19 cellular contexts compared by ENCODE assay signal in genomic region chr20:60959971-60960370, GRCh38.
"Had no signal": no experiment of that assay in that cellular context is flagged by ENCODE, and none has a peak within 500 bp of the region (broad histone marks: within the 10 kb centered on the region; RNA-seq: fewer than 3 reads in every experiment).

No MANE protein-coding gene starts in this region.

- H3K4me3 ChIP-seq: coronary artery, dorsolateral prefrontal cortex, esophagus muscularis mucosa, gastroesophageal sphincter, heart right ventricle, left lung, lower lobe of right lung had no signal

- ATAC-seq: foreskin keratinocyte; gastroesophageal sphincter; heart right ventricle; left cardiac atrium; left lung; left ventricle myocardium superior; lower lobe of right lung; naive thymus-derived CD4-positive, alpha-beta T cell had no signal

- H3K36me3 ChIP-seq: esophagus muscularis mucosa, gastroesophageal sphincter, heart right ventricle, left lung, lower lobe of right lung had no signal

- H3K4me1 ChIP-seq: foreskin keratinocyte, heart right ventricle, left lung, lower lobe of right lung had no signal

- H3K27me3 ChIP-seq: esophagus muscularis mucosa, foreskin keratinocyte, gastroesophageal sphincter, left lung had no signal

- DNase-seq: dermis blood vessel endothelial cell; dorsolateral prefrontal cortex; effector CD4-positive, alpha-beta T cell; effector memory CD4-positive, alpha-beta T cell; foreskin keratinocyte; glutamatergic neuron; heart right ventricle; hypothalamus; immature natural killer cell; left cardiac atrium; left lung; left ventricle myocardium superior; lower lobe of right lung; mesenchymal stem cell; midbrain; naive thymus-derived CD4-positive, alpha-beta T cell had no signal

- H3K27ac ChIP-seq: coronary artery, dorsolateral prefrontal cortex, esophagus muscularis mucosa, foreskin keratinocyte, gastroesophageal sphincter, heart right ventricle, left lung, lower lobe of right lung had no signal

- H3K9me3 ChIP-seq: esophagus muscularis mucosa, gastroesophageal sphincter, heart right ventricle, left lung, lower lobe of right lung had no signal
